ENCODE assay signal across 28 cellular contexts in genomic region chr12:108282676-108283075, GRCh38. TPM values are rescaled to one million over a fixed set of nuclear protein-coding genes. Genes with fewer than 3 reads are reported as not detected.
A peak's percentile ranks its signal among the peaks of the same experiment; 100 is the strongest.
DNase-seq lines count a peak whose midpoint lies in the region; ATAC-seq, FAIRE-seq and TF ChIP-seq lines count a peak whose summit lies in the region.
"Had no signal": no experiment of that assay in that cellular context is flagged by ENCODE, and none has a peak within 500 bp of the region (broad histone marks: within the 10 kb centered on the region; RNA-seq: fewer than 3 reads in every experiment).

No MANE protein-coding gene starts in this region.

- H3K4me3 Mint-ChIP-seq in central memory CD8-positive, alpha-beta T cell: peak overlapping the region; percentile 29
- H3K4me3 Mint-ChIP-seq: stimulated activated naive CD8-positive, alpha-beta T cell treated with anti-CD3 and anti-CD28 coated beads, Interleukin-15, Interleukin-2, amounts not matched to agents 100 ng/mL and 50 ng/mL, for 24 hours had no signal

- no peak overlapping the region for H3K27ac Mint-ChIP-seq in central memory CD8-positive, alpha-beta T cell (ENCODE audit: low read depth)
- H3K27ac Mint-ChIP-seq: stimulated activated naive CD8-positive, alpha-beta T cell treated with anti-CD3 and anti-CD28 coated beads, Interleukin-15, Interleukin-2, amounts not matched to agents 100 ng/mL and 50 ng/mL, for 24 hours had no signal

- H3K4me2 ChIP-seq in Loucy (ENCODE audit: low read depth, low read length, poor library complexity, severe bottlenecking): peak overlapping the region; percentile 7
- H3K4me2 ChIP-seq: KMS-11 had no signal

- ATAC-seq in central memory CD8-positive, alpha-beta T cell (replicated peaks; ENCODE audit: extremely low read depth, poor library complexity, severe bottlenecking): no peak
- ATAC-seq in GM21423 (IDR thresholded peaks at IDR 0.05; ENCODE audit: unreplicated experiment) (no peak), HG02798 (IDR thresholded peaks at IDR 0.05; ENCODE audit: poor library complexity, unreplicated experiment) (no peak)

- peaks cover 9% of the 10 kb centered on the region for H3K4me1 ChIP-seq in Loucy (ENCODE audit: insufficient read depth, low read length, poor library complexity, severe bottlenecking)
- H3K4me1 ChIP-seq: HAP-1, prostate gland, SJSA1 had no signal

- H3K9me3 ChIP-seq in Loucy (ENCODE audit: insufficient read depth, low read depth, low read length): no peaks in the 10 kb centered on the region
- H3K9me3 ChIP-seq: HAP-1, left ventricle myocardium inferior, prostate gland, SJSA1 had no signal

- no peak for TF ChIP-seq POLR2A in GM12892 (IDR thresholded peaks at IDR 0.05; ENCODE audit: low read depth, low read length)

- H2AFZ ChIP-seq in Loucy (ENCODE audit: low read length): no peak overlapping the region

- no peak overlapping the region for H3K9ac ChIP-seq in Loucy (ENCODE audit: low read depth, low read length, poor library complexity, severe bottlenecking)
- H3K9ac ChIP-seq: KMS-11 had no signal

- TF ChIP-seq CTCF in Loucy (conservative IDR thresholded peaks at IDR 0.05; ENCODE audit: low read length): no peak

- H3K36me3 ChIP-seq in Loucy (ENCODE audit: insufficient read depth, low read length): no peaks in the 10 kb centered on the region
- H3K36me3 ChIP-seq: HAP-1, left ventricle myocardium inferior, prostate gland, SJSA1 had no signal

- H3K79me2 ChIP-seq in Loucy (ENCODE audit: insufficient read depth, low read length): no peaks in the 10 kb centered on the region

- H3K27me3 Mint-ChIP-seq in central memory CD8-positive, alpha-beta T cell: no peaks in the 10 kb centered on the region

- H3K9me3 Mint-ChIP-seq in central memory CD8-positive, alpha-beta T cell: no peaks in the 10 kb centered on the region
- H3K9me3 Mint-ChIP-seq: stimulated activated naive CD8-positive, alpha-beta T cell treated with anti-CD3 and anti-CD28 coated beads, Interleukin-15, Interleukin-2, amounts not matched to agents 100 ng/mL and 50 ng/mL, for 24 hours had no signal

- H3K36me3 Mint-ChIP-seq in central memory CD8-positive, alpha-beta T cell (ENCODE audit: insufficient read depth): peaks cover 3% of the 10 kb centered on the region

- DNase-seq in NOMO-1 treated with DMSO at 0.1 percent for 48 hours (lab: John Stamatoyannopoulos, UW; ENCODE audit: unreplicated experiment) (peak; percentile 44), NOMO-1 treated with dmso at 0.1 percent for 144 hours (lab: John Stamatoyannopoulos, UW; ENCODE audit: unreplicated experiment) (no peak), pulmonary artery endothelial cell (ENCODE audit: low read depth, low spot score) (peak; percentile 10), GM12892 (ENCODE audit: insufficient read length) (no peak)
- no peak for DNase-seq in central memory CD8-positive, alpha-beta T cell (ENCODE audit: low spot score in 2 of 2)
- DNase-seq: activated gamma-delta T cell; activated T-cell treated with anti-CD3 and anti-CD28 coated beads, Interleukin-2, amount 50 U/mL, for 1 hour; AML-193; central memory CD4-positive, alpha-beta T cell; COR-L47; GF-D8; left ventricle myocardium inferior; NCI-H2029; NCI-H526; T-helper 1 cell had no signal

- peaks cover 26% of the 10 kb centered on the region for H3K4me1 Mint-ChIP-seq in central memory CD8-positive, alpha-beta T cell

- no peaks in the 10 kb centered on the region for H3F3A ChIP-seq in Loucy (ENCODE audit: low read depth)

- no peaks in the 10 kb centered on the region for H3K27me3 ChIP-seq in Loucy (ENCODE audit: insufficient read depth, low read length, poor library complexity, severe bottlenecking)
- H3K27me3 ChIP-seq: SJSA1 had no signal

- no peaks in the 10 kb centered on the region for H3K9me2 ChIP-seq in Loucy (replicated peaks; ENCODE audit: low read depth, low read length)

- no peak for FAIRE-seq in GM12892 (lab: Jason Lieb, UNC)
- FAIRE-seq: GM19239 had no signal

- H4K20me1 ChIP-seq in Loucy (ENCODE audit: insufficient read depth, low read length, poor library complexity, severe bottlenecking): no peaks in the 10 kb centered on the region

- H3K4me3 ChIP-seq in Loucy (ENCODE audit: low read length, poor library complexity, severe bottlenecking): no peak overlapping the region
- H3K4me3 ChIP-seq: HAP-1, left ventricle myocardium inferior, prostate gland, SJSA1 had no signal

RNA-seq across cellular contexts. Expression of gene CMKLR1, which starts 56.4 kb away (rescaled TPM):
- 0.13 TPM in 1 of 2 replicates, not detected in the other for total RNA-seq in pulmonary artery endothelial cell
- 8.0 TPM for polyA plus RNA-seq in GM12892 (2012; ENCODE audit: missing spikeins)
- total RNA-seq: A172; activated CD8-positive, alpha-beta memory T cell treated with anti-CD3 and anti-CD28 coated beads for 36 hours; fibroblast of lung; HT-29; SJSA1 had no signal

Comparison
In these comparisons a context has a peak if more than half of its experiments do, and no peak if none do; other contexts are left out.
1. DNase-seq: peak in NOMO-1 treated with DMSO at 0.1 percent for 48 hours (single experiment) and pulmonary artery endothelial cell (single experiment); none in NOMO-1 treated with dmso at 0.1 percent for 144 hours (single experiment), central memory CD8-positive, alpha-beta T cell (0 of 2) and GM12892 (single experiment).